1 cellular context compared by ENCODE assay signal in genomic region chr2:9335322-9335754, GRCh38.
TF ChIP-seq lines count a peak whose summit lies in the region.

No MANE protein-coding gene starts in this region.

TF ChIP-seq in HepG2, 621 proteins besides CTCF, POLR2A, EP300 and RAD21 (continued from another document and continues in another):
- no peak for TF ChIP-seq THAP8 (CRISPR knock-in tag; IDR thresholded peaks at IDR 0.05; ENCODE audit: borderline replicate concordance)
- TF ChIP-seq SUZ12 (IDR thresholded peaks at IDR 0.05; ENCODE audit: low read depth, low read length), result no peak
- no peak for TF ChIP-seq ZNF83 (CRISPR knock-in tag; IDR thresholded peaks at IDR 0.05; ENCODE audit: borderline replicate concordance)
- no peak for TF ChIP-seq SMYD3 (CRISPR knock-in tag; IDR thresholded peaks at IDR 0.05)
- peak; percentile 74 for TF ChIP-seq FOSL2 (CRISPR knock-in tag; IDR thresholded peaks at IDR 0.05)
- TF ChIP-seq TMF1 (CRISPR knock-in tag; IDR thresholded peaks at IDR 0.05; ENCODE audit: low read depth), result no peak
- TF ChIP-seq ELF3 (CRISPR knock-in tag; IDR thresholded peaks at IDR 0.05), result peak; percentile 87
- TF ChIP-seq ZNF713 (CRISPR knock-in tag; IDR thresholded peaks at IDR 0.05), result no peak
- peak; percentile 66; the same call in 1 of the 2 replicates for TF ChIP-seq ZNF792 (CRISPR knock-in tag; IDR thresholded peaks at IDR 0.05)
- TF ChIP-seq BRCA1 (CRISPR knock-in tag; IDR thresholded peaks at IDR 0.05), result peak; percentile 79; the same call in 1 of the 2 replicates
- TF ChIP-seq, protein P1, sequence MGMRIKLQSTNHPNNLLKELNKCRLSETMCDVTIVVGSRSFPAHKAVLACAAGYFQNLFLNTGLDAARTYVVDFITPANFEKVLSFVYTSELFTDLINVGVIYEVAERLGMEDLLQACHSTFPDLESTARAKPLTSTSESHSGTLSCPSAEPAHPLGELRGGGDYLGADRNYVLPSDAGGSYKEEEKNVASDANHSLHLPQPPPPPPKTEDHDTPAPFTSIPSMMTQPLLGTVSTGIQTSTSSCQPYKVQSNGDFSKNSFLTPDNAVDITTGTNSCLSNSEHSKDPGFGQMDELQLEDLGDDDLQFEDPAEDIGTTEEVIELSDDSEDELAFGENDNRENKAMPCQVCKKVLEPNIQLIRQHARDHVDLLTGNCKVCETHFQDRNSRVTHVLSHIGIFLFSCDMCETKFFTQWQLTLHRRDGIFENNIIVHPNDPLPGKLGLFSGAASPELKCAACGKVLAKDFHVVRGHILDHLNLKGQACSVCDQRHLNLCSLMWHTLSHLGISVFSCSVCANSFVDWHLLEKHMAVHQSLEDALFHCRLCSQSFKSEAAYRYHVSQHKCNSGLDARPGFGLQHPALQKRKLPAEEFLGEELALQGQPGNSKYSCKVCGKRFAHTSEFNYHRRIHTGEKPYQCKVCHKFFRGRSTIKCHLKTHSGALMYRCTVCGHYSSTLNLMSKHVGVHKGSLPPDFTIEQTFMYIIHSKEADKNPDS (CRISPR knock-in tag; IDR thresholded peaks at IDR 0.05), result no peak
- TF ChIP-seq ZNF225 (CRISPR knock-in tag; IDR thresholded peaks at IDR 0.05), result no peak
- TF ChIP-seq IRX3 (CRISPR knock-in tag; IDR thresholded peaks at IDR 0.05; ENCODE audit: borderline replicate concordance, low read depth), result no peak
- no peak for TF ChIP-seq ZNF296 (CRISPR knock-in tag; conservative IDR thresholded peaks at IDR 0.05)
- TF ChIP-seq SYNCRIP (IDR thresholded peaks at IDR 0.05; ENCODE audit: insufficient read depth, low read depth, low read length), result no peak
- TF ChIP-seq SKI (IDR thresholded peaks at IDR 0.05; ENCODE audit: partially characterized antibody), result no peak
- TF ChIP-seq SCMH1 (CRISPR knock-in tag; IDR thresholded peaks at IDR 0.05; ENCODE audit: borderline replicate concordance), result no peak
- no peak for TF ChIP-seq KLF15 (CRISPR knock-in tag; IDR thresholded peaks at IDR 0.05; ENCODE audit: borderline replicate concordance)
- TF ChIP-seq ZBTB26 (CRISPR knock-in tag; IDR thresholded peaks at IDR 0.05; ENCODE audit: borderline replicate concordance), result peak; percentile 80
- TF ChIP-seq ZBTB34 (CRISPR knock-in tag; IDR thresholded peaks at IDR 0.05), result no peak
- no peak for TF ChIP-seq HMG20B (CRISPR knock-in tag; conservative IDR thresholded peaks at IDR 0.05)
- no peak; the same call in 1 of the 2 replicates for TF ChIP-seq ZNF558 (CRISPR knock-in tag; IDR thresholded peaks at IDR 0.05; ENCODE audit: borderline replicate concordance)
- no peak for TF ChIP-seq MTF1 (CRISPR knock-in tag; IDR thresholded peaks at IDR 0.05)
- TF ChIP-seq ZNF710 (CRISPR knock-in tag; IDR thresholded peaks at IDR 0.05; ENCODE audit: borderline replicate concordance), result no peak; the same call in 1 of the 2 replicates
- TF ChIP-seq BCLAF1 (IDR thresholded peaks at IDR 0.05), result no peak
- TF ChIP-seq ZNF574 (CRISPR knock-in tag; IDR thresholded peaks at IDR 0.05), result peak; percentile 54
- TF ChIP-seq ASH2L (IDR thresholded peaks at IDR 0.05; ENCODE audit: insufficient read length, low read depth, low read length), result no peak
- no peak for TF ChIP-seq ZMAT5 (CRISPR knock-in tag; IDR thresholded peaks at IDR 0.05; ENCODE audit: borderline replicate concordance, low read depth)
- no peak for TF ChIP-seq ZNF569 (CRISPR knock-in tag; IDR thresholded peaks at IDR 0.05; ENCODE audit: borderline replicate concordance)
- TF ChIP-seq ATF7-NPFF (CRISPR knock-in tag; IDR thresholded peaks at IDR 0.05; ENCODE audit: low read depth), result no peak
- TF ChIP-seq NFE2L2 (IDR thresholded peaks at IDR 0.05; ENCODE audit: low read length), result no peak
- TF ChIP-seq USF2 (IDR thresholded peaks at IDR 0.05; ENCODE audit: low read depth, low read length), result no peak
- no peak for TF ChIP-seq USF2 (CRISPR knock-in tag; IDR thresholded peaks at IDR 0.05; ENCODE audit: borderline replicate concordance)
- no peak for TF ChIP-seq RFX1 (IDR thresholded peaks at IDR 0.05)
- TF ChIP-seq JARID2 (CRISPR knock-in tag; IDR thresholded peaks at IDR 0.05; ENCODE audit: insufficient replicate concordance), result peak; percentile 65
- no peak for TF ChIP-seq ATF4 (CRISPR knock-in tag; IDR thresholded peaks at IDR 0.05)
- TF ChIP-seq ZNF577 (CRISPR knock-in tag; IDR thresholded peaks at IDR 0.05; ENCODE audit: borderline replicate concordance, low read depth), result no peak
- no peak for TF ChIP-seq CEBPB (IDR thresholded peaks at IDR 0.05; ENCODE audit: borderline replicate concordance, low read depth, low read length)
- TF ChIP-seq ZNF441 (CRISPR knock-in tag; IDR thresholded peaks at IDR 0.05; ENCODE audit: borderline replicate concordance), result peak; percentile 77; the same call in 1 of the 2 replicates
- no peak for TF ChIP-seq RBM39 (IDR thresholded peaks at IDR 0.05; ENCODE audit: low read depth, low read length, poor library complexity, severe bottlenecking)
- no peak for TF ChIP-seq MNT (IDR thresholded peaks at IDR 0.05)
- TF ChIP-seq, protein P2, sequence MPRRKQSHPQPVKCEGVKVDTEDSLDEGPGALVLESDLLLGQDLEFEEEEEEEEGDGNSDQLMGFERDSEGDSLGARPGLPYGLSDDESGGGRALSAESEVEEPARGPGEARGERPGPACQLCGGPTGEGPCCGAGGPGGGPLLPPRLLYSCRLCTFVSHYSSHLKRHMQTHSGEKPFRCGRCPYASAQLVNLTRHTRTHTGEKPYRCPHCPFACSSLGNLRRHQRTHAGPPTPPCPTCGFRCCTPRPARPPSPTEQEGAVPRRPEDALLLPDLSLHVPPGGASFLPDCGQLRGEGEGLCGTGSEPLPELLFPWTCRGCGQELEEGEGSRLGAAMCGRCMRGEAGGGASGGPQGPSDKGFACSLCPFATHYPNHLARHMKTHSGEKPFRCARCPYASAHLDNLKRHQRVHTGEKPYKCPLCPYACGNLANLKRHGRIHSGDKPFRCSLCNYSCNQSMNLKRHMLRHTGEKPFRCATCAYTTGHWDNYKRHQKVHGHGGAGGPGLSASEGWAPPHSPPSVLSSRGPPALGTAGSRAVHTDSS (CRISPR knock-in tag; conservative IDR thresholded peaks at IDR 0.05), result no peak
